Comparison of ENCODE assay signal across 8 cellular contexts in the genomic region with DNA sequence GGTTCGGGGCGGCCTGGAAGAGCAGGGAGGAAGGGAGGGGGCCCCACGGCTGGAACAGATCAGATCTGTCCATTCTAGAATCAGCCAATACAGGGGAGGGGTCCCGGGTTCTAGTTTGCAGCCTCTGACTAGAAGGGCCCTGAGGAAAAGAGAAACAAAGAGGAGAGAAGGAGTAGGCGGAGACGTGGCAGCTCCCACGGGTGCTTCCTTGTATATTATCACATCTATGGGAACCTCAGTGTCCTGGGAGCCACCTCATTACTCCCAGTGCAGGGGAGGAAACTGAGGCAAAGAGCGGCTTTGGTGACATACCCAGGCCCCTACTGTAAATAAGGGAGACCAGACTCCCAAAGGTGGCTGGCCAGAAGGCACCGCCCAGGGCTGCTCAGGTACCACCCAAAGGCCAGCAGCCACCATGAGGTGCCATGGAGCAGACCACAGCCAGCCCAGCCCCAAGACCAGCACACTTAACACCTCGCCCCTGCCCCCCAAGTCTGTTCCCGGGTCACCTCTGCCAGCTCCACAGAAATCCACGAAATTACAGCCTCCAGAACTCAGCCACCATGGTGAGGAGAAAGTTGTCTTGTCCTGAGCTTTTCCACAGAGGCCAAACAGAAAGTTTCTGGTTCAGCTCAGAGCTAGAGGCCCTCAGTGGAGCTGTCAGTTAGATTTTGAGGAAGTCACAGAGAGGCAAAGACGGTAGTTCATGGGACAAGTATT. TPM values are rescaled to one million over a fixed set of nuclear protein-coding genes. Genes with fewer than 3 reads are reported as not detected.
DNase-seq lines count a peak whose midpoint lies in the region; ATAC-seq and TF ChIP-seq lines count a peak whose summit lies in the region.

No MANE protein-coding gene starts in this region.

- H3K36me3 ChIP-seq in ACC112 (ENCODE audit: insufficient read depth, low read length) (no peaks in the 10 kb centered on the region), MM.1S (replicated peaks; ENCODE audit: insufficient read depth, low read length) (no peaks in the 10 kb centered on the region), mucosa of rectum (ENCODE audit: control insufficient read depth in 2 of 2, insufficient read depth in 2 of 2, low read length in 2 of 2) (no peaks in the 10 kb centered on the region), mesendoderm (ENCODE audit: control insufficient read depth, insufficient read depth, low read length) (no peaks in the 10 kb centered on the region)

- WGBS in mesendoderm (ENCODE audit: extremely low coverage, insufficient coverage, low lambda C conversion rate), result no CpG with 5 or more reads among the region's 13 CpGs

- H3K79me2 ChIP-seq in ACC112 (ENCODE audit: control insufficient read depth, insufficient read depth, low read length, unreplicated experiment), result no peaks in the 10 kb centered on the region
- H3K79me2 ChIP-seq in MM.1S (ENCODE audit: low read length), result no peaks in the 10 kb centered on the region
- H3K79me2 ChIP-seq in mesendoderm (ENCODE audit: control insufficient read depth, insufficient read depth, low read length), result no peaks in the 10 kb centered on the region

- H3K27ac ChIP-seq in ACC112 (ENCODE audit: low read depth, low read length) (no peak overlapping the region), MM.1S (ENCODE audit: low read length) (no peak overlapping the region), mucosa of rectum (ENCODE audit: low read depth in 2 of 2, low read length in 2 of 2) (peak overlapping the region; percentile 82 to 88), mesendoderm (ENCODE audit: low read depth, low read length) (no peak overlapping the region)

- peak overlapping the region; percentile 93 for H3K27ac Mint-ChIP-seq in activated naive CD8-positive, alpha-beta T cell treated with anti-CD3 and anti-CD28 coated beads, Interleukin-2, amount 50 U/mL, for 24 hours

- no peak overlapping the region for H2BK120ac ChIP-seq in mesendoderm (ENCODE audit: low read depth, low read length)

- H4K20me1 ChIP-seq in MM.1S (ENCODE audit: insufficient read depth, low read length), result no peaks in the 10 kb centered on the region

- H3K27me3 Mint-ChIP-seq in activated naive CD8-positive, alpha-beta T cell treated with anti-CD3 and anti-CD28 coated beads, Interleukin-2, amount 50 U/mL, for 24 hours, result no peaks in the 10 kb centered on the region

- peaks cover 72% of the 10 kb centered on the region for H3K4me1 Mint-ChIP-seq in activated naive CD8-positive, alpha-beta T cell treated with anti-CD3 and anti-CD28 coated beads, Interleukin-2, amount 50 U/mL, for 24 hours

- H3K56ac ChIP-seq in mesendoderm (ENCODE audit: low read length), result no peak overlapping the region

- DNase-seq in MM.1S (no peak), NCI-H510A treated with DMSO at 0.1 percent for 48 hours (lab: John Stamatoyannopoulos, UW) (no peak), NCI-H510A (lab: John Stamatoyannopoulos, UW) (no peak), mesendoderm (no peak)
- no peak for DNase-seq in activated naive CD8-positive, alpha-beta T cell treated with anti-CD3 and anti-CD28 coated beads, Interleukin-2, amount 50 U/mL, for 24 hours

- no peaks in the 10 kb centered on the region for H3F3A ChIP-seq in MM.1S (ENCODE audit: insufficient read depth, low read length)

- no peak overlapping the region for H3K23ac ChIP-seq in mesendoderm (ENCODE audit: low read length)

- H3K4ac ChIP-seq in mesendoderm (ENCODE audit: low read depth, low read length), result no peak overlapping the region

- H3K4me3 Mint-ChIP-seq in activated naive CD8-positive, alpha-beta T cell treated with anti-CD3 and anti-CD28 coated beads, Interleukin-2, amount 50 U/mL, for 24 hours, result peak overlapping the region; percentile 90

- no peaks in the 10 kb centered on the region for H3K79me1 ChIP-seq in mesendoderm (ENCODE audit: low read length)

- H3K9me3 Mint-ChIP-seq in activated naive CD8-positive, alpha-beta T cell treated with anti-CD3 and anti-CD28 coated beads, Interleukin-2, amount 50 U/mL, for 24 hours, result no peaks in the 10 kb centered on the region

- no peak overlapping the region for H3K9ac ChIP-seq in MM.1S (ENCODE audit: low read length)
- peak overlapping the region; percentile 47 to 59 for H3K9ac ChIP-seq in mucosa of rectum (ENCODE audit: low read depth in 1 of 2, low read length in 2 of 2)
- H3K9ac ChIP-seq in mesendoderm (ENCODE audit: low read length), result no peak overlapping the region

- no peak overlapping the region for H2AFZ ChIP-seq in ACC112 (ENCODE audit: low read length, unreplicated experiment)
- 0 out of 2 replicates have a peak overlapping the region, but pooled peaks have one; percentile 35 for H2AFZ ChIP-seq in MM.1S (ENCODE audit: low read length)

- peaks cover 11% of the 10 kb centered on the region for H3K4me1 ChIP-seq in ACC112 (ENCODE audit: control insufficient read depth, insufficient read depth, low read length, unreplicated experiment)
- H3K4me1 ChIP-seq in MM.1S (ENCODE audit: low read length), result no peaks in the 10 kb centered on the region
- peaks cover 20% of the 10 kb centered on the region in 2 donors for H3K4me1 ChIP-seq in mucosa of rectum (ENCODE audit: control insufficient read depth in 2 of 2, insufficient read depth in 2 of 2, low read length in 2 of 2)
- H3K4me1 ChIP-seq in mesendoderm (ENCODE audit: control insufficient read depth, low read depth, low read length), result peaks cover 5% of the 10 kb centered on the region

- TF ChIP-seq CTCF in MM.1S (IDR thresholded peaks at IDR 0.05; ENCODE audit: low read length), result no peak

- H3K9me3 ChIP-seq in MM.1S (replicated peaks; ENCODE audit: insufficient read depth, low read length), result no peaks in the 10 kb centered on the region
- no peaks in the 10 kb centered on the region for H3K9me3 ChIP-seq in mucosa of rectum (ENCODE audit: control insufficient read depth in 2 of 2, low read length in 2 of 2)

- ATAC-seq in activated naive CD8-positive, alpha-beta T cell treated with anti-CD3 and anti-CD28 coated beads, Interleukin-2, amount 50 U/mL, for 24 hours, result no peak
- no peak for ATAC-seq in GM18873 (IDR thresholded peaks at IDR 0.05; ENCODE audit: low FRiP score, unreplicated experiment)

- H3K9me2 ChIP-seq in MM.1S (replicated peaks; ENCODE audit: insufficient read depth, low read length), result no peaks in the 10 kb centered on the region

- no peak overlapping the region for H4K8ac ChIP-seq in mesendoderm (ENCODE audit: low read depth, low read length)

- peak overlapping the region; percentile 21; the same call in 1 of the 2 replicates for H3K4me3 ChIP-seq in ACC112 (ENCODE audit: low read depth, low read length)
- H3K4me3 ChIP-seq in MM.1S (ENCODE audit: low read length), result peak overlapping the region; percentile 45; the same call in 1 of the 2 replicates
- H3K4me3 ChIP-seq in mucosa of rectum (ENCODE audit: low read length in 2 of 2), result peak overlapping the region; percentile 33 to 72
- no peak overlapping the region for H3K4me3 ChIP-seq in mesendoderm (ENCODE audit: low read length)

- no peaks in the 10 kb centered on the region for H3K27me3 ChIP-seq in ACC112 (ENCODE audit: insufficient read depth, low read length)
- no peaks in the 10 kb centered on the region for H3K27me3 ChIP-seq in MM.1S (replicated peaks; ENCODE audit: insufficient read depth, low read length)
- no peaks in the 10 kb centered on the region for H3K27me3 ChIP-seq in mucosa of rectum (ENCODE audit: control insufficient read depth in 2 of 2, insufficient read depth in 2 of 2, low read length in 2 of 2)
- no peaks in the 10 kb centered on the region for H3K27me3 ChIP-seq in mesendoderm (ENCODE audit: insufficient read depth, low read length, poor library complexity)

- no peak overlapping the region for H2AK5ac ChIP-seq in mesendoderm (ENCODE audit: low read length)

- no peak overlapping the region for H2BK15ac ChIP-seq in mesendoderm (replicated peaks; ENCODE audit: low read depth)

- no peak overlapping the region for H2BK5ac ChIP-seq in mesendoderm (ENCODE audit: low read length)

- H3K36me3 Mint-ChIP-seq in activated naive CD8-positive, alpha-beta T cell treated with anti-CD3 and anti-CD28 coated beads, Interleukin-2, amount 50 U/mL, for 24 hours (ENCODE audit: low read depth), result peaks cover 19% of the 10 kb centered on the region

- H3K4me2 ChIP-seq in MM.1S (ENCODE audit: low read depth, low read length) (peak overlapping the region; percentile 57; the same call in 1 of the 2 replicates), mesendoderm (ENCODE audit: low read length) (no peak overlapping the region)

- no peak overlapping the region for H4K5ac ChIP-seq in mesendoderm (ENCODE audit: low read length)

- H3K18ac ChIP-seq in mesendoderm (ENCODE audit: low read length), result no peak overlapping the region

RNA-seq across cellular contexts. Expression of a gene that starts 2.1 kb away (rescaled TPM):
- polyA plus RNA-seq in mesendoderm (2013, experiment 1 of 2), result 0.04 TPM
- polyA plus RNA-seq in mesendoderm (2013, experiment 2 of 2), result 0.03 TPM

Comparison
In these comparisons a context has a peak if more than half of its experiments do, and no peak if none do; other contexts are left out.
1. H3K27ac ChIP-seq: peak in mucosa of rectum (2 of 2); none in ACC112 (single experiment), MM.1S (single experiment) and mesendoderm (single experiment).
2. H3K9ac ChIP-seq: peak in mucosa of rectum (2 of 2); none in MM.1S (single experiment) and mesendoderm (single experiment).